In genomic region chr12:17214910-17215309, GRCh38 we compare ENCODE assay signal across 16 cellular contexts.
"Had no signal": no experiment of that assay in that cellular context is flagged by ENCODE, and none has a peak within 500 bp of the region (broad histone marks: within the 10 kb centered on the region; RNA-seq: fewer than 3 reads in every experiment).

No MANE protein-coding gene starts in this region.

- ATAC-seq: left lung; natural killer cell treated with Interleukin-12 subunit alpha and Interleukin-12 subunit beta and Interleukin-15 and Interleukin-18, amount 100 ng/mL, for 72 hours had no signal

- DNase-seq: activated CD4-positive, alpha-beta memory T cell treated with anti-CD3 and anti-CD28 coated beads, Interleukin-2, amount 10 ng/mL, durations not matched to agents 7 days and 5 days; activated CD4-positive, alpha-beta T cell treated with anti-CD3 and anti-CD28 coated beads for 48 hours; activated CD4-positive, CD25-positive, alpha-beta regulatory T cell; activated naive CD4-positive, alpha-beta T cell treated with Interleukin-2 at 50 U/mL for 16 hours; activated naive CD8-positive, alpha-beta T cell treated with anti-CD3 and anti-CD28 coated beads, Interleukin-2, amount 10 ng/mL, durations not matched to agents 7 days and 5 days; activated T-cell treated with anti-CD3 and anti-CD28 coated beads, Interleukin-2, amount 50 U/mL, for 1 hour; amygdala; dermis blood vessel endothelial cell; effector memory CD4-positive, alpha-beta T cell; esophagus squamous epithelium; left lung; spleen; stimulated activated naive CD4-positive, alpha-beta T cell; tibial artery had no signal

- FAIRE-seq: endothelial cell of umbilical vein had no signal
